In genomic region chr18:62523255-62523588, GRCh38 we compare ENCODE assay signal across 7 cellular contexts. TPM values are rescaled to one million over a fixed set of nuclear protein-coding genes. Genes with fewer than 3 reads are reported as not detected.
A peak's percentile ranks its signal among the peaks of the same experiment; 100 is the strongest.
DNase-seq lines count a peak whose midpoint lies in the region; ATAC-seq and TF ChIP-seq lines count a peak whose summit lies in the region.

No MANE protein-coding gene starts in this region.

- H2AFZ ChIP-seq in GM23338, result no peak overlapping the region

- H3K27ac Mint-ChIP-seq in GM23338, result no peak overlapping the region

- no peaks in the 10 kb centered on the region for H3K9me2 ChIP-seq in GM23338 (ENCODE audit: insufficient read depth)

- H3K4me3 Mint-ChIP-seq in GM23338, result no peak overlapping the region

- peaks cover 3% of the 10 kb centered on the region; the same call in 1 of the 3 replicates for H3K36me3 Mint-ChIP-seq in GM23338 (ENCODE audit: low read depth)

- TF ChIP-seq CTCF in GM23338 (conservative IDR thresholded peaks at IDR 0.05; ENCODE audit: low read depth in 2 of 2) (no peak), WERI-Rb-1 (IDR thresholded peaks at IDR 0.05; ENCODE audit: low read depth, low read length) (no peak)

- H3K27ac ChIP-seq in GM23338 (ENCODE audit: low read depth), result no peak overlapping the region
- peak overlapping the region; percentile 77 for H3K27ac ChIP-seq in WERI-Rb-1
- H3K27ac ChIP-seq in stomach smooth muscle (ENCODE audit: low read length), result peak overlapping the region; percentile 69

- H3K4me3 ChIP-seq in GM23338 (peak overlapping the region; percentile 76; the same call in 1 of the 2 replicates), WERI-Rb-1 (ENCODE audit: low read depth, low read length) (peak overlapping the region; percentile 74), stomach smooth muscle (ENCODE audit: low read length in 2 of 2) (peak overlapping the region in 1 of 2 donors; percentile 91)

- H3K4me1 ChIP-seq in GM23338 (ENCODE audit: insufficient read depth) (peaks cover 23% of the 10 kb centered on the region), stomach smooth muscle (ENCODE audit: control insufficient read depth, insufficient read depth, low read length) (peaks cover 21% of the 10 kb centered on the region)

- peaks cover 28% of the 10 kb centered on the region for H3K27me3 Mint-ChIP-seq in GM23338 (ENCODE audit: insufficient read depth, low read depth, poor library complexity)

- no peak overlapping the region for H3K4me2 ChIP-seq in GM23338

- peak; percentile 75 for DNase-seq in GM23338 (ENCODE audit: low spot score)
- no peak for DNase-seq in WERI-Rb-1
- DNase-seq in iPS-NIHi7 (ENCODE audit: extremely low spot score), result peak; percentile 83
- no peak for DNase-seq in AML-193 (lab: John Stamatoyannopoulos, UW)
- no peak for DNase-seq in NCI-H524 (lab: John Stamatoyannopoulos, UW)

- ATAC-seq in GM23338 (no peak), HG02885 (IDR thresholded peaks at IDR 0.05; ENCODE audit: poor library complexity, unreplicated experiment) (no peak)

- H3F3A ChIP-seq in GM23338 (replicated peaks; ENCODE audit: low read depth), result no peaks in the 10 kb centered on the region

- peaks cover 14% of the 10 kb centered on the region for H4K20me1 ChIP-seq in GM23338 (replicated peaks; ENCODE audit: insufficient read depth)

- H3K36me3 ChIP-seq in GM23338 (ENCODE audit: insufficient read depth), result no peaks in the 10 kb centered on the region
- peaks cover 5% of the 10 kb centered on the region for H3K36me3 ChIP-seq in WERI-Rb-1
- H3K36me3 ChIP-seq in stomach smooth muscle (ENCODE audit: control insufficient read depth in 2 of 2, insufficient read depth in 2 of 2, low read length in 2 of 2), result no peaks in the 10 kb centered on the region

- peaks cover 31% of the 10 kb centered on the region for H3K4me1 Mint-ChIP-seq in GM23338

- H3K9me3 Mint-ChIP-seq in GM23338, result peaks cover 3% of the 10 kb centered on the region; the same call in 2 of the 3 replicates

- H3K9ac ChIP-seq in stomach smooth muscle (ENCODE audit: low read length in 2 of 2), result no peak overlapping the region

- H3K9me3 ChIP-seq in WERI-Rb-1 (ENCODE audit: severe bottlenecking) (no peaks in the 10 kb centered on the region), stomach smooth muscle (ENCODE audit: control insufficient read depth in 2 of 2, low read length in 2 of 2) (no peaks in the 10 kb centered on the region)

- H3K27me3 ChIP-seq in GM23338 (ENCODE audit: insufficient read depth) (peaks cover 41% of the 10 kb centered on the region), WERI-Rb-1 (ENCODE audit: insufficient read depth, low read depth, severe bottlenecking) (no peaks in the 10 kb centered on the region), stomach smooth muscle (ENCODE audit: control insufficient read depth in 1 of 2, insufficient read depth in 2 of 2, low read length in 2 of 2) (no peaks in the 10 kb centered on the region)

- peaks cover 15% of the 10 kb centered on the region for H3K79me2 ChIP-seq in GM23338 (replicated peaks; ENCODE audit: insufficient read depth)

TF ChIP-seq in GM23338, 12 proteins besides CTCF, POLR2A, EP300 and RAD21:
- TF ChIP-seq EZH2 (IDR thresholded peaks at IDR 0.05; ENCODE audit: low read depth, unreplicated experiment), result no peak
- no peak for TF ChIP-seq EZH2phosphoT487 (IDR thresholded peaks at IDR 0.05; ENCODE audit: unreplicated experiment)
- no peak for TF ChIP-seq ZNF114 (CRISPR knock-in tag; IDR thresholded peaks at IDR 0.05)
- no peak for TF ChIP-seq STAT1 (IDR thresholded peaks at IDR 0.05; ENCODE audit: unreplicated experiment)
- TF ChIP-seq POLR2AphosphoS5 (IDR thresholded peaks at IDR 0.05; ENCODE audit: low read depth), result no peak
- no peak for TF ChIP-seq ZNF462 (CRISPR knock-in tag; IDR thresholded peaks at IDR 0.05)

RNA-seq across cellular contexts. Expression of gene ZCCHC2, which starts 0.4 kb away (rescaled TPM):
- total RNA-seq in GM23338 (2014; rRNA removed; shearing (Covaris generic)), result 14.4 and 15.4 TPM in 2 replicates
- 4.9 and 5.4 TPM in 2 replicates for polyA plus RNA-seq in GM23338 (2016; fragmentation: Nextera tagmentation; extraction: Ambion mirVana)

Comparison
In these comparisons a context has a peak if more than half of its experiments do, and no peak if none do; other contexts are left out.
1. DNase-seq: peak in GM23338 (single experiment) and iPS-NIHi7 (single experiment); none in WERI-Rb-1 (single experiment), AML-193 (0 of 2) and NCI-H524 (0 of 2).